24 cellular contexts compared by ENCODE assay signal in genomic region chr18:23300211-23300887, GRCh38.
DNase-seq lines count a peak whose midpoint lies in the region; ATAC-seq and TF ChIP-seq lines count a peak whose summit lies in the region.
"Had no signal": no experiment of that assay in that cellular context is flagged by ENCODE, and none has a peak within 500 bp of the region (broad histone marks: within the 10 kb centered on the region; RNA-seq: fewer than 3 reads in every experiment).

No MANE protein-coding gene starts in this region.

- intact Hi-C loops in A673 (cut with micrococcal nuclease; ENCODE audit: unreplicated experiment), result no loop called here
- intact Hi-C loops in CD4-positive, alpha-beta T cell (cut with DNase I, micrococcal nuclease), result no loop called here

- no peaks in the 10 kb centered on the region for H3K27me3 Mint-ChIP-seq in mesothelial cell of epicardium (ENCODE audit: low read depth)
- H3K27me3 Mint-ChIP-seq in CD4-positive, alpha-beta T cell, result no peaks in the 10 kb centered on the region
- H3K27me3 Mint-ChIP-seq: activated naive CD4-positive, alpha-beta T cell treated with anti-CD3 and anti-CD28 coated beads, Interleukin-2, amount 50 U/mL, for 24 hours; naive B cell had no signal

- H3K4me1 Mint-ChIP-seq in mesothelial cell of epicardium, result peaks cover 10% of the 10 kb centered on the region
- H3K4me1 Mint-ChIP-seq in CD4-positive, alpha-beta T cell (ENCODE audit: low read depth), result no peaks in the 10 kb centered on the region
- H3K4me1 Mint-ChIP-seq: activated naive CD4-positive, alpha-beta T cell treated with anti-CD3 and anti-CD28 coated beads, Interleukin-2, amount 50 U/mL, for 24 hours; naive B cell had no signal

- no peak overlapping the region for H3K4me3 ChIP-seq in A673 (ENCODE audit: low read depth, low read length, poor library complexity, severe bottlenecking)
- H3K4me3 ChIP-seq in MG63, result no peak overlapping the region
- no peak overlapping the region for H3K4me3 ChIP-seq in coronary artery
- H3K4me3 ChIP-seq: A549, BLaER1, body of pancreas had no signal

- BruUV-seq in A673 (replicated peaks; lab: Mats Ljungman, UMichigan), result no TSS peak

- H3K27ac Mint-ChIP-seq in mesothelial cell of epicardium, result peak overlapping the region; percentile 12
- H3K27ac Mint-ChIP-seq in CD4-positive, alpha-beta T cell, result no peak overlapping the region
- H3K27ac Mint-ChIP-seq: activated naive CD4-positive, alpha-beta T cell treated with anti-CD3 and anti-CD28 coated beads, Interleukin-2, amount 50 U/mL, for 24 hours; HFFc6 had no signal

- no peak overlapping the region for H3K4me3 Mint-ChIP-seq in mesothelial cell of epicardium
- no peak overlapping the region for H3K4me3 Mint-ChIP-seq in CD4-positive, alpha-beta T cell
- H3K4me3 Mint-ChIP-seq: activated naive CD4-positive, alpha-beta T cell treated with anti-CD3 and anti-CD28 coated beads, Interleukin-2, amount 50 U/mL, for 24 hours; HFFc6; naive B cell had no signal

- no peaks in the 10 kb centered on the region for H3K36me3 ChIP-seq in A673 (ENCODE audit: insufficient read depth, low read length, poor library complexity, severe bottlenecking)
- no peaks in the 10 kb centered on the region for H3K36me3 ChIP-seq in MG63

- H3K9me3 ChIP-seq in A673 (ENCODE audit: low read depth, low read length, poor library complexity, severe bottlenecking), result no peaks in the 10 kb centered on the region
- no peaks in the 10 kb centered on the region for H3K9me3 ChIP-seq in MG63
- H3K9me3 ChIP-seq in CD4-positive, alpha-beta T cell (ENCODE audit: control insufficient read depth, low read length), result no peaks in the 10 kb centered on the region
- H3K9me3 ChIP-seq: A549, BLaER1, body of pancreas had no signal

- POLR2A ChIA-PET in A673 (lab: Charles Lee; ENCODE audit: low non-redundant PET), result no interaction called here
- POLR2A ChIA-PET in CD4-positive, alpha-beta T cell (lab: Charles Lee), result no interaction called here

- peaks cover 9% of the 10 kb centered on the region for H3K36me3 Mint-ChIP-seq in mesothelial cell of epicardium
- no peaks in the 10 kb centered on the region for H3K36me3 Mint-ChIP-seq in CD4-positive, alpha-beta T cell (ENCODE audit: low read depth)
- H3K36me3 Mint-ChIP-seq: activated naive CD4-positive, alpha-beta T cell treated with anti-CD3 and anti-CD28 coated beads, Interleukin-2, amount 50 U/mL, for 24 hours had no signal

- peaks cover 5% of the 10 kb centered on the region for H3K4me1 ChIP-seq in A673 (ENCODE audit: insufficient read depth, low read length, poor library complexity, severe bottlenecking)
- H3K4me1 ChIP-seq: A549, body of pancreas had no signal

- no peaks in the 10 kb centered on the region for H3K9me3 Mint-ChIP-seq in mesothelial cell of epicardium
- no peaks in the 10 kb centered on the region for H3K9me3 Mint-ChIP-seq in CD4-positive, alpha-beta T cell
- H3K9me3 Mint-ChIP-seq: activated naive CD4-positive, alpha-beta T cell treated with anti-CD3 and anti-CD28 coated beads, Interleukin-2, amount 50 U/mL, for 24 hours; HFFc6; naive B cell had no signal

- no peak for ATAC-seq in CD4-positive, alpha-beta T cell (ENCODE audit: poor library complexity)
- ATAC-seq in esophagus mucosa, result no peak
- ATAC-seq: A549, body of pancreas, right cardiac atrium had no signal

- no peaks in the 10 kb centered on the region for H3K27me3 ChIP-seq in A673 (replicated peaks; ENCODE audit: insufficient read depth, low read depth, low read length, poor library complexity)
- H3K27me3 ChIP-seq in MG63, result no peaks in the 10 kb centered on the region
- H3K27me3 ChIP-seq in CD4-positive, alpha-beta T cell (ENCODE audit: control insufficient read depth, insufficient read depth, low read length), result no peaks in the 10 kb centered on the region
- H3K27me3 ChIP-seq: BLaER1, body of pancreas had no signal

- no peak overlapping the region for H3K27ac ChIP-seq in A673 (ENCODE audit: low read depth, low read length, poor library complexity, severe bottlenecking)
- H3K27ac ChIP-seq in CD4-positive, alpha-beta T cell (ENCODE audit: low read depth, low read length), result no peak overlapping the region
- H3K27ac ChIP-seq in coronary artery, result no peak overlapping the region
- H3K27ac ChIP-seq: A549, BLaER1, body of pancreas, HL-60 had no signal

- DNase-seq in A673 (ENCODE audit: low spot score), result peak; percentile 28
- DNase-seq in MG63, result peak; percentile 52
- DNase-seq in astrocyte of the hippocampus (ENCODE audit: low read depth, low spot score), result peak; percentile 73
- DNase-seq in mesothelial cell of epicardium (ENCODE audit: low spot score in 2 of 2, unreplicated experiment in 2 of 2), result no peak
- no peak for DNase-seq in CD4-positive, alpha-beta T cell
- DNase-seq in activated CD4-positive, alpha-beta T cell treated with anti-CD3 and anti-CD28 coated beads for 48 hours, result no peak
- DNase-seq in coronary artery (ENCODE audit: low spot score), result no peak
- DNase-seq: activated CD4-positive, alpha-beta T cell treated with anti-CD3 and anti-CD28 coated beads for 1 hour; body of pancreas; cortex of kidney; foreskin fibroblast; HFFc6; kidney; MM.1S; naive B cell; NCI-H446; right cardiac atrium; stimulated activated CD4-positive, alpha-beta T cell treated with anti-CD3 and anti-CD28 coated beads, Interleukin-15, amount 100 ng/mL, for 24 hours; SW 1271 had no signal

- CTCF ChIA-PET in A673 (lab: Charles Lee), result no interaction called here
- CTCF ChIA-PET in CD4-positive, alpha-beta T cell (lab: Charles Lee), result no interaction called here

- TF ChIP-seq CTCF in A673 (conservative IDR thresholded peaks at IDR 0.05; ENCODE audit: low read depth, low read length) (no peak), mesothelial cell of epicardium (IDR thresholded peaks at IDR 0.05; ENCODE audit: unreplicated experiment) (no peak), coronary artery (IDR thresholded peaks at IDR 0.05) (no peak)
- no peak for TF ChIP-seq CTCF in CD4-positive, alpha-beta T cell (IDR thresholded peaks at IDR 0.05)

Comparison
In these comparisons a context has a peak if more than half of its experiments do, and no peak if none do; other contexts are left out.
1. DNase-seq: peak in A673 (single experiment), MG63 (single experiment) and astrocyte of the hippocampus (single experiment); none in mesothelial cell of epicardium (0 of 2), CD4-positive, alpha-beta T cell (0 of 10), activated CD4-positive, alpha-beta T cell treated with anti-CD3 and anti-CD28 coated beads for 48 hours (single experiment) and coronary artery (single experiment).